In genomic region chr14:99636487-99636886, GRCh38 we compare ENCODE assay signal across 13 cellular contexts.
"Had no signal": no experiment of that assay in that cellular context is flagged by ENCODE, and none has a peak within 500 bp of the region (broad histone marks: within the 10 kb centered on the region; RNA-seq: fewer than 3 reads in every experiment).

No MANE protein-coding gene starts in this region.

- H3K9me3 ChIP-seq: ovary, right lobe of liver, stomach, thoracic aorta, upper lobe of right lung had no signal

- DNase-seq: activated CD4-positive, alpha-beta memory T cell treated with anti-CD3 and anti-CD28 coated beads, Interleukin-2, amount 10 ng/mL, durations not matched to agents 7 days and 5 days; activated CD4-positive, alpha-beta T cell treated with anti-CD3 and anti-CD28 coated beads for 4 hours; activated CD8-positive, alpha-beta memory T cell treated with anti-CD3 and anti-CD28 coated beads, Interleukin-2, amount 50 U/mL, for 4 hours; activated gamma-delta T cell; activated T-cell treated with anti-CD3 and anti-CD28 coated beads, Interleukin-2, amount 50 U/mL, for 72 hours; midbrain; ovary; right lobe of liver; stomach; upper lobe of right lung had no signal

- H3K4me1 ChIP-seq: right lobe of liver, stomach, upper lobe of right lung had no signal

- H3K4me3 ChIP-seq: hepatocyte, ovary, right lobe of liver, smooth muscle cell, stomach, thoracic aorta, upper lobe of right lung had no signal

- H3K27me3 ChIP-seq: hepatocyte, ovary, right lobe of liver, upper lobe of right lung had no signal

- H2AFZ ChIP-seq: hepatocyte had no signal

- H3K36me3 ChIP-seq: ovary, right lobe of liver, stomach, thoracic aorta, upper lobe of right lung had no signal

- H3K27ac ChIP-seq: hepatocyte, ovary, right lobe of liver, stomach, thoracic aorta, upper lobe of right lung had no signal

- H3K4me2 ChIP-seq: hepatocyte, smooth muscle cell had no signal
